In genomic region chr7:159117366-159118219, GRCh38 we compare ENCODE assay signal across 32 cellular contexts. TPM values are rescaled to one million over a fixed set of nuclear protein-coding genes. Genes with fewer than 3 reads are reported as not detected.
A peak's percentile ranks its signal among the peaks of the same experiment; 100 is the strongest.
DNase-seq lines count a peak whose midpoint lies in the region; ATAC-seq and TF ChIP-seq lines count a peak whose summit lies in the region.
"Had no signal": no experiment of that assay in that cellular context is flagged by ENCODE, and none has a peak within 500 bp of the region (broad histone marks: within the 10 kb centered on the region; RNA-seq: fewer than 3 reads in every experiment).

No MANE protein-coding gene starts in this region.

- peak overlapping the region; percentile 65 for H2AFZ ChIP-seq in neural progenitor cell (replicated peaks)

- H3K27me3 Mint-ChIP-seq in natural killer cell treated with Interleukin-12 subunit alpha and Interleukin-12 subunit beta and Interleukin-15 and Interleukin-18, amount 100 ng/mL, for 72 hours: peaks cover 15 to 18% of the 10 kb centered on the region in 2 donors
- H3K27me3 Mint-ChIP-seq in natural killer cell (ENCODE audit: low read depth in 2 of 2) (peaks cover 9 to 30% of the 10 kb centered on the region in 2 donors), neural progenitor cell (ENCODE audit: insufficient read depth, low read depth) (peaks cover 8% of the 10 kb centered on the region)

- TF ChIP-seq POLR2A in uterus (IDR thresholded peaks at IDR 0.05): no peak

- H3K9me3 ChIP-seq in RWPE2 (ENCODE audit: severe bottlenecking) (no peaks in the 10 kb centered on the region), neural progenitor cell (ENCODE audit: low read depth) (no peaks in the 10 kb centered on the region), uterus (no peaks in the 10 kb centered on the region)
- H3K9me3 ChIP-seq: breast epithelium, gastroesophageal sphincter, left lung, suprapubic skin had no signal

- no peak overlapping the region for H3K9ac ChIP-seq in neural progenitor cell

- ATAC-seq in natural killer cell treated with Interleukin-12 subunit alpha and Interleukin-12 subunit beta and Interleukin-15 and Interleukin-18, amount 100 ng/mL, for 72 hours: no peak
- ATAC-seq in natural killer cell (no peak), RWPE2 (ENCODE audit: low read depth) (no peak), GM21528 (IDR thresholded peaks at IDR 0.05; ENCODE audit: low FRiP score, unreplicated experiment) (no peak)
- ATAC-seq: activated CD4-positive, CD25-positive, alpha-beta regulatory T cell treated with anti-CD3 and anti-CD28 coated beads, Interleukin-2, amount 50 U/mL, for 24 hours; gastroesophageal sphincter; left lung had no signal

- H3K4me1 ChIP-seq in RWPE2 (ENCODE audit: insufficient read depth, poor library complexity, severe bottlenecking) (no peaks in the 10 kb centered on the region), neural progenitor cell (peaks cover 27% of the 10 kb centered on the region), uterus (no peaks in the 10 kb centered on the region)
- H3K4me1 ChIP-seq: breast epithelium, left lung, suprapubic skin had no signal

- peak; percentile 29 for DNase-seq in natural killer cell treated with Interleukin-12 subunit alpha and Interleukin-12 subunit beta and Interleukin-15 and Interleukin-18, amount 100 ng/mL, for 72 hours (ENCODE audit: low spot score)
- DNase-seq in natural killer cell: no peak
- DNase-seq in RWPE2 (ENCODE audit: low spot score): peak; percentile 23
- DNase-seq in neural progenitor cell (ENCODE audit: low spot score): no peak
- DNase-seq in uterus: peak; percentile 5 to 7
- no peak for DNase-seq in ACHN
- DNase-seq in activated CD4-positive, alpha-beta T cell treated with anti-CD3 and anti-CD28 coated beads, Interleukin-2, amount 50 U/mL, for 48 hours: no peak
- DNase-seq: activated CD4-positive, alpha-beta memory T cell treated with anti-CD3 and anti-CD28 coated beads, Interleukin-2, amount 10 ng/mL, durations not matched to agents 7 days and 5 days; activated CD8-positive, alpha-beta memory T cell treated with anti-CD3 and anti-CD28 coated beads, Interleukin-2, amount 50 U/mL, for 4 hours; activated naive CD4-positive, alpha-beta T cell treated with anti-CD3 and anti-CD28 coated beads, Interleukin-2, amount 50 U/mL, for 16 hours; EL; GOT3; hippocampal formation; IMR-90; mesenchymal stem cell; MV-4-11; NCI-H1436 treated with DMSO at 0.1 percent for 48 hours; NCI-H2081 treated with DMSO at 0.1 percent for 48 hours; NCI-H345; NCI-H774; small intestine; stimulated activated naive CD4-positive, alpha-beta T cell treated with Interleukin-2 at 50 U/mL for 16 hours had no signal

- H3K79me2 ChIP-seq in neural progenitor cell (ENCODE audit: low read depth): no peaks in the 10 kb centered on the region

- H3K9me3 Mint-ChIP-seq in natural killer cell treated with Interleukin-12 subunit alpha and Interleukin-12 subunit beta and Interleukin-15 and Interleukin-18, amount 100 ng/mL, for 72 hours: no peaks in the 10 kb centered on the region
- H3K9me3 Mint-ChIP-seq in natural killer cell (no peaks in the 10 kb centered on the region), neural progenitor cell (no peaks in the 10 kb centered on the region)
- H3K9me3 Mint-ChIP-seq: activated CD4-positive, alpha-beta memory T cell treated with anti-CD3 and anti-CD28 coated beads, Interleukin-2, amount 10 ng/mL, durations not matched to agents 7 days and 5 days; T-helper 1 cell treated with Interleukin-12 subunit alpha and Interleukin-12 subunit beta and Interleukin-4 antibody, amounts not matched to agents 30 μg/mL and 1 μg/mL, for 36 hours had no signal

- H3K36me3 ChIP-seq in RWPE2 (ENCODE audit: low read depth) (no peaks in the 10 kb centered on the region), neural progenitor cell (no peaks in the 10 kb centered on the region), uterus (no peaks in the 10 kb centered on the region)
- H3K36me3 ChIP-seq: breast epithelium, left lung, suprapubic skin had no signal

- H3K27ac ChIP-seq in RWPE2 (ENCODE audit: poor library complexity, severe bottlenecking): no peak overlapping the region
- H3K27ac ChIP-seq in neural progenitor cell: no peak overlapping the region
- H3K27ac ChIP-seq in uterus: no peak overlapping the region
- H3K27ac ChIP-seq: breast epithelium, gastroesophageal sphincter, left lung, RWPE1, SK-N-MC, suprapubic skin had no signal

- H4K20me1 ChIP-seq in neural progenitor cell (ENCODE audit: low read depth): no peaks in the 10 kb centered on the region

- in situ Hi-C loops in ACHN (cut with HindIII; ENCODE audit: low pct_ligation_motif_present, low pct_unique_long_range_greater_than_20kb, low sequenced_read_pairs): no loop called here

- H3K4me3 Mint-ChIP-seq in natural killer cell treated with Interleukin-12 subunit alpha and Interleukin-12 subunit beta and Interleukin-15 and Interleukin-18, amount 100 ng/mL, for 72 hours: no peak overlapping the region
- no peak overlapping the region for H3K4me3 Mint-ChIP-seq in natural killer cell
- no peak overlapping the region for H3K4me3 Mint-ChIP-seq in neural progenitor cell
- H3K4me3 Mint-ChIP-seq: activated CD4-positive, alpha-beta memory T cell treated with anti-CD3 and anti-CD28 coated beads, Interleukin-2, amount 10 ng/mL, durations not matched to agents 7 days and 5 days; T-helper 1 cell treated with Interleukin-12 subunit alpha and Interleukin-12 subunit beta and Interleukin-4 antibody, amounts not matched to agents 30 μg/mL and 1 μg/mL, for 36 hours had no signal

- H3F3A ChIP-seq in neural progenitor cell (ENCODE audit: low read depth): no peaks in the 10 kb centered on the region

- no peak overlapping the region for H3K4me2 ChIP-seq in neural progenitor cell

- no peak for TF ChIP-seq CTCF in natural killer cell (IDR thresholded peaks at IDR 0.05)
- no peak for TF ChIP-seq CTCF in RWPE2 (IDR thresholded peaks at IDR 0.05; ENCODE audit: poor library complexity, severe bottlenecking)
- no peak for TF ChIP-seq CTCF in neural progenitor cell (IDR thresholded peaks at IDR 0.05)
- no peak for TF ChIP-seq CTCF in uterus (IDR thresholded peaks at IDR 0.05)

- H3K36me3 Mint-ChIP-seq in natural killer cell treated with Interleukin-12 subunit alpha and Interleukin-12 subunit beta and Interleukin-15 and Interleukin-18, amount 100 ng/mL, for 72 hours: no peaks in the 10 kb centered on the region
- H3K36me3 Mint-ChIP-seq in natural killer cell: no peaks in the 10 kb centered on the region
- no peaks in the 10 kb centered on the region for H3K36me3 Mint-ChIP-seq in neural progenitor cell

- no peak overlapping the region for H3K27ac Mint-ChIP-seq in natural killer cell treated with Interleukin-12 subunit alpha and Interleukin-12 subunit beta and Interleukin-15 and Interleukin-18, amount 100 ng/mL, for 72 hours
- H3K27ac Mint-ChIP-seq in natural killer cell (no peak overlapping the region), neural progenitor cell (no peak overlapping the region)
- H3K27ac Mint-ChIP-seq: activated CD4-positive, alpha-beta memory T cell treated with anti-CD3 and anti-CD28 coated beads, Interleukin-2, amount 10 ng/mL, durations not matched to agents 7 days and 5 days; T-helper 1 cell treated with Interleukin-12 subunit alpha and Interleukin-12 subunit beta and Interleukin-4 antibody, amounts not matched to agents 30 μg/mL and 1 μg/mL, for 36 hours had no signal

- intact Hi-C loops in natural killer cell (cut with micrococcal nuclease) (no loop called here), uterus (cut with DNase I; ENCODE audit: low total_unique reads) (no loop called here)

- H3K4me3 ChIP-seq in RWPE2 (ENCODE audit: severe bottlenecking): no peak overlapping the region
- no peak overlapping the region for H3K4me3 ChIP-seq in neural progenitor cell
- H3K4me3 ChIP-seq in uterus: no peak overlapping the region
- H3K4me3 ChIP-seq: breast epithelium, gastroesophageal sphincter, left lung, SK-N-MC, suprapubic skin had no signal

- H3K27me3 ChIP-seq in RWPE2 (ENCODE audit: insufficient read depth, poor library complexity, severe bottlenecking) (peaks cover 11% of the 10 kb centered on the region), neural progenitor cell (no peaks in the 10 kb centered on the region), uterus (peaks cover 0 to 3% of the 10 kb centered on the region in 2 donors)
- H3K27me3 ChIP-seq: breast epithelium had no signal

- no peaks in the 10 kb centered on the region for H3K4me1 Mint-ChIP-seq in natural killer cell treated with Interleukin-12 subunit alpha and Interleukin-12 subunit beta and Interleukin-15 and Interleukin-18, amount 100 ng/mL, for 72 hours (ENCODE audit: low read depth in 2 of 2)
- no peaks in the 10 kb centered on the region for H3K4me1 Mint-ChIP-seq in natural killer cell
- peaks cover 36% of the 10 kb centered on the region for H3K4me1 Mint-ChIP-seq in neural progenitor cell
- H3K4me1 Mint-ChIP-seq: activated CD4-positive, alpha-beta memory T cell treated with anti-CD3 and anti-CD28 coated beads, Interleukin-2, amount 10 ng/mL, durations not matched to agents 7 days and 5 days had no signal

RNA-seq across cellular contexts. Expression of gene VIPR2, which starts 27.1 kb away (rescaled TPM):
- under 1 TPM; 0.36 to 0.45 TPM for total RNA-seq in natural killer cell treated with Interleukin-12 subunit alpha and Interleukin-12 subunit beta and Interleukin-15 and Interleukin-18, amount 100 ng/mL, for 72 hours
- total RNA-seq in natural killer cell (1 to 10 TPM; 2.2 to 4.9 (median 4.7) TPM), neural progenitor cell (ENCODE audit: low replicate concordance) (0.92 and 3.1 TPM in 2 replicates), uterus (1 to 10 TPM; 3.1 to 9.8 (median 4.5) TPM)
- total RNA-seq: fibroblast of lung, IMR-90 had no signal

Comparison
In these comparisons a context has a peak if more than half of its experiments do, and no peak if none do; other contexts are left out.
1. DNase-seq: peak in natural killer cell treated with Interleukin-12 subunit alpha and Interleukin-12 subunit beta and Interleukin-15 and Interleukin-18, amount 100 ng/mL, for 72 hours (single experiment), RWPE2 (single experiment) and uterus (2 of 2); none in natural killer cell (single experiment), neural progenitor cell (single experiment), ACHN (single experiment) and activated CD4-positive, alpha-beta T cell treated with anti-CD3 and anti-CD28 coated beads, Interleukin-2, amount 50 U/mL, for 48 hours (0 of 2).